Comparison of ENCODE assay signal across 1 cellular context in genomic region chr4:183411291-183411861, GRCh38.
TF ChIP-seq lines count a peak whose summit lies in the region.

No MANE protein-coding gene starts in this region.

TF ChIP-seq in HepG2, 621 proteins besides CTCF, POLR2A, EP300 and RAD21 (continued from another document):
- TF ChIP-seq ZHX2 (IDR thresholded peaks at IDR 0.05; ENCODE audit: low read depth): no peak
- TF ChIP-seq ZHX2 (CRISPR knock-in tag; IDR thresholded peaks at IDR 0.05; ENCODE audit: borderline replicate concordance): no peak
- no peak for TF ChIP-seq ZBTB8A (CRISPR knock-in tag; IDR thresholded peaks at IDR 0.05; ENCODE audit: borderline replicate concordance, low read depth)
- TF ChIP-seq ZNF234 (CRISPR knock-in tag; conservative IDR thresholded peaks at IDR 0.05): no peak
